ENCODE assay signal across 11 cellular contexts in the genomic region with DNA sequence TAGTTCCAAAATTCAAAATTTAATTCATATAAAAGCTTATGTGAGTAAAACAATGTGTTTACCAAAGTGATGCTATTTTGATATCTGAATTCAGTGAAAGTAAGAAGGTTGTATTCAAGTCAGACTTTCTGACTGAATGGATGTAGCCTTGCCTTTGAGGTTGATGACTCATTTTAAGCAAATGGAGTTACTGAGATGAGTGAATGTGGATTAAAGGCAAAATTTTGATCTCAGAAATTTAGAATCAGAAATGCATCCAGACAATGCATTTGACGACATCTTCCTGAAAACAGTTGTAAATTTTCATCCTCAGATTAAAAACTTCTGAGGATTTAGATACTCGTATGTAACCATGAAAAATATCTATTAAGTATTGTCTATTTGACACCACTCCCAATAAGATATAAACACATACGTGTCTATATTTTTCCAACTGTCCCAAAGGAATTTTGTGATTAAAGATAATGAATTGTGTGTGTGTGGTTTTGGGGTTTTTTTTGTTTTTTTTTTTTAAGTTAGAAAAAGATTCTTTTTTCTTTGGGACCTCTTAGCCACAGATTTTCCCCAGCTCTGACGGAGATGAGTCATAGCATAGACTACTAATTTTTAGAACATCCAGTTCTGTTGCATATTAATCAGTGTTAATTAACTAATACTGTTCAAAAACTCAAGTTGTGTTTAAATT. TPM values are rescaled to one million over a fixed set of nuclear protein-coding genes. Genes with fewer than 3 reads are reported as not detected.
DNase-seq lines count a peak whose midpoint lies in the region; ATAC-seq lines count a peak whose summit lies in the region.
"Had no signal": no experiment of that assay in that cellular context is flagged by ENCODE, and none has a peak within 500 bp of the region (broad histone marks: within the 10 kb centered on the region; RNA-seq: fewer than 3 reads in every experiment).

No MANE protein-coding gene starts in this region.

- H3K27me3 Mint-ChIP-seq in activated naive CD4-positive, alpha-beta T cell treated with anti-CD3 and anti-CD28 coated beads for 36 hours (ENCODE audit: low read depth) = no peaks in the 10 kb centered on the region
- no peaks in the 10 kb centered on the region for H3K27me3 Mint-ChIP-seq in activated naive CD8-positive, alpha-beta T cell treated with anti-CD3 and anti-CD28 coated beads, Interleukin-2, amount 10 ng/mL, durations not matched to agents 7 days and 5 days
- H3K27me3 Mint-ChIP-seq in stimulated activated naive CD8-positive, alpha-beta T cell treated with anti-CD3 and anti-CD28 coated beads, Interleukin-15, Interleukin-2, amounts not matched to agents 100 ng/mL and 50 ng/mL, for 24 hours = no peaks in the 10 kb centered on the region
- no peaks in the 10 kb centered on the region for H3K27me3 Mint-ChIP-seq in CD8-positive, alpha-beta memory T cell

- H3K4me1 ChIP-seq in CD8-positive, alpha-beta memory T cell (ENCODE audit: insufficient read depth, low read length) = peaks cover 17% of the 10 kb centered on the region

- H3K27me3 ChIP-seq in CD8-positive, alpha-beta memory T cell (ENCODE audit: insufficient read depth, low read length, poor library complexity, severe bottlenecking) = no peaks in the 10 kb centered on the region
- H3K27me3 ChIP-seq: BLaER1 treated with 17β-estradiol and CSF1 and Interleukin-3, amounts not matched to agents 10 nM and 100 nM had no signal

- intact Hi-C loops in activated naive CD4-positive, alpha-beta T cell treated with anti-CD3 and anti-CD28 coated beads for 36 hours (cut with micrococcal nuclease) = loop anchor here (1.0 to 5.0 kb wide), 10 partner anchors 8 to 143 kb away; no protein-coding TSS in a partner anchor

- H3K4me3 Mint-ChIP-seq in activated naive CD4-positive, alpha-beta T cell treated with anti-CD3 and anti-CD28 coated beads for 36 hours = no peak overlapping the region
- H3K4me3 Mint-ChIP-seq in activated naive CD8-positive, alpha-beta T cell treated with anti-CD3 and anti-CD28 coated beads, Interleukin-2, amount 10 ng/mL, durations not matched to agents 7 days and 5 days = no peak overlapping the region
- peak overlapping the region; percentile 67 for H3K4me3 Mint-ChIP-seq in stimulated activated naive CD8-positive, alpha-beta T cell treated with anti-CD3 and anti-CD28 coated beads, Interleukin-15, Interleukin-2, amounts not matched to agents 100 ng/mL and 50 ng/mL, for 24 hours
- H3K4me3 Mint-ChIP-seq in CD8-positive, alpha-beta memory T cell = no peak overlapping the region

- H3K9me3 Mint-ChIP-seq in activated naive CD4-positive, alpha-beta T cell treated with anti-CD3 and anti-CD28 coated beads for 36 hours = no peaks in the 10 kb centered on the region
- H3K9me3 Mint-ChIP-seq in activated naive CD8-positive, alpha-beta T cell treated with anti-CD3 and anti-CD28 coated beads, Interleukin-2, amount 10 ng/mL, durations not matched to agents 7 days and 5 days = no peaks in the 10 kb centered on the region
- H3K9me3 Mint-ChIP-seq in stimulated activated naive CD8-positive, alpha-beta T cell treated with anti-CD3 and anti-CD28 coated beads, Interleukin-15, Interleukin-2, amounts not matched to agents 100 ng/mL and 50 ng/mL, for 24 hours = no peaks in the 10 kb centered on the region
- H3K9me3 Mint-ChIP-seq in CD8-positive, alpha-beta memory T cell = no peaks in the 10 kb centered on the region

- peak overlapping the region; percentile 65 for H3K27ac Mint-ChIP-seq in activated naive CD4-positive, alpha-beta T cell treated with anti-CD3 and anti-CD28 coated beads for 36 hours
- no peak overlapping the region for H3K27ac Mint-ChIP-seq in activated naive CD8-positive, alpha-beta T cell treated with anti-CD3 and anti-CD28 coated beads, Interleukin-2, amount 10 ng/mL, durations not matched to agents 7 days and 5 days
- H3K27ac Mint-ChIP-seq in stimulated activated naive CD8-positive, alpha-beta T cell treated with anti-CD3 and anti-CD28 coated beads, Interleukin-15, Interleukin-2, amounts not matched to agents 100 ng/mL and 50 ng/mL, for 24 hours = peak overlapping the region; percentile 92
- H3K27ac Mint-ChIP-seq in CD8-positive, alpha-beta memory T cell = peak overlapping the region in 2 of 8 donors; percentile 9 to 22

- peak; percentile 55 for ATAC-seq in HG03108 (IDR thresholded peaks at IDR 0.05; ENCODE audit: unreplicated experiment)
- ATAC-seq in activated naive CD8-positive, alpha-beta T cell treated with anti-CD3 and anti-CD28 coated beads, Interleukin-2, amount 10 ng/mL, durations not matched to agents 7 days and 5 days (ENCODE audit: low read depth) = peak; percentile 86

- DNase-seq in activated naive CD4-positive, alpha-beta T cell treated with anti-CD3 and anti-CD28 coated beads for 36 hours = no peak
- DNase-seq in activated naive CD4-positive, alpha-beta T cell (lab: John Stamatoyannopoulos, UW) = no peak
- DNase-seq in activated naive CD8-positive, alpha-beta T cell treated with anti-CD3 and anti-CD28 coated beads, Interleukin-2, amount 10 ng/mL, durations not matched to agents 7 days and 5 days = no peak
- no peak for DNase-seq in SW 1271 (lab: John Stamatoyannopoulos, UW)
- no peak for DNase-seq in caudate nucleus (lab: John Stamatoyannopoulos, UW)
- no peak for DNase-seq in CD8-positive, alpha-beta memory T cell
- DNase-seq: cortex of kidney, NCI-H82 had no signal

- H3K9me3 ChIP-seq in CD8-positive, alpha-beta memory T cell (ENCODE audit: low read length) = no peaks in the 10 kb centered on the region
- H3K9me3 ChIP-seq: BLaER1 treated with 17β-estradiol and CSF1 and Interleukin-3, amounts not matched to agents 10 nM and 100 nM had no signal

- peaks cover 72% of the 10 kb centered on the region for H3K4me1 Mint-ChIP-seq in activated naive CD4-positive, alpha-beta T cell treated with anti-CD3 and anti-CD28 coated beads for 36 hours (ENCODE audit: low read depth)
- H3K4me1 Mint-ChIP-seq in activated naive CD8-positive, alpha-beta T cell treated with anti-CD3 and anti-CD28 coated beads, Interleukin-2, amount 10 ng/mL, durations not matched to agents 7 days and 5 days = peaks cover 52% of the 10 kb centered on the region
- H3K4me1 Mint-ChIP-seq in stimulated activated naive CD8-positive, alpha-beta T cell treated with anti-CD3 and anti-CD28 coated beads, Interleukin-15, Interleukin-2, amounts not matched to agents 100 ng/mL and 50 ng/mL, for 24 hours (ENCODE audit: low read depth) = peaks cover 74% of the 10 kb centered on the region
- peaks cover 43 to 69% (median 66%) of the 10 kb centered on the region in 3 donors for H3K4me1 Mint-ChIP-seq in CD8-positive, alpha-beta memory T cell

- peaks cover 26% of the 10 kb centered on the region for H3K36me3 Mint-ChIP-seq in activated naive CD4-positive, alpha-beta T cell treated with anti-CD3 and anti-CD28 coated beads for 36 hours (ENCODE audit: low read depth)
- peaks cover 21% of the 10 kb centered on the region for H3K36me3 Mint-ChIP-seq in activated naive CD8-positive, alpha-beta T cell treated with anti-CD3 and anti-CD28 coated beads, Interleukin-2, amount 10 ng/mL, durations not matched to agents 7 days and 5 days
- H3K36me3 Mint-ChIP-seq in stimulated activated naive CD8-positive, alpha-beta T cell treated with anti-CD3 and anti-CD28 coated beads, Interleukin-15, Interleukin-2, amounts not matched to agents 100 ng/mL and 50 ng/mL, for 24 hours (ENCODE audit: low read depth) = peaks cover 86% of the 10 kb centered on the region
- peaks cover 13 to 58% (median 19%) of the 10 kb centered on the region in 3 donors for H3K36me3 Mint-ChIP-seq in CD8-positive, alpha-beta memory T cell

- POLR2A ChIA-PET in activated naive CD8-positive, alpha-beta T cell treated with anti-CD3 and anti-CD28 coated beads, Interleukin-2, amount 10 ng/mL, durations not matched to agents 7 days and 5 days (lab: Charles Lee) = interaction anchor here (1.1 kb wide), 1 partner anchor 11 kb away, joined by 3 read pairs; no protein-coding TSS in a partner anchor
- POLR2A ChIA-PET in CD8-positive, alpha-beta memory T cell (lab: Charles Lee) = no interaction called here

- H3K36me3 ChIP-seq in CD8-positive, alpha-beta memory T cell (ENCODE audit: insufficient read depth, low read length) = no peaks in the 10 kb centered on the region

- no peak overlapping the region for H3K4me3 ChIP-seq in CD8-positive, alpha-beta memory T cell (ENCODE audit: low read length)
- H3K4me3 ChIP-seq: BLaER1 treated with 17β-estradiol and CSF1 and Interleukin-3, amounts not matched to agents 10 nM and 100 nM had no signal

- CTCF ChIA-PET in activated naive CD4-positive, alpha-beta T cell treated with anti-CD3 and anti-CD28 coated beads for 36 hours (lab: Charles Lee) = interaction anchor here (1.0 to 1.8 kb wide), 5 partner anchors 11 to 35 kb away, joined by 3 to 7 read pairs (median 4); no protein-coding TSS in a partner anchor
- CTCF ChIA-PET in CD8-positive, alpha-beta memory T cell (lab: Charles Lee) = no interaction called here

- no peak overlapping the region for H3K27ac ChIP-seq in caudate nucleus (ENCODE audit: low read depth, low read length)
- H3K27ac ChIP-seq in CD8-positive, alpha-beta memory T cell (ENCODE audit: low read depth, low read length) = no peak overlapping the region
- H3K27ac ChIP-seq: BLaER1 treated with 17β-estradiol and CSF1 and Interleukin-3, amounts not matched to agents 10 nM and 100 nM had no signal

RNA-seq across cellular contexts. Expression of gene NFKB1, which starts 34.4 kb away (rescaled TPM):
- 100 to 1,000 TPM; 121 to 134 TPM for total RNA-seq in activated naive CD4-positive, alpha-beta T cell treated with anti-CD3 and anti-CD28 coated beads for 36 hours
- total RNA-seq in activated naive CD8-positive, alpha-beta T cell treated with anti-CD3 and anti-CD28 coated beads, Interleukin-2, amount 10 ng/mL, durations not matched to agents 7 days and 5 days = 100 to 1,000 TPM; 129 to 130 TPM
- total RNA-seq in CD8-positive, alpha-beta memory T cell = 100 to 1,000 TPM; 185 to 189 TPM
- 45.5 TPM for polyA plus RNA-seq in CD8-positive, alpha-beta memory T cell
